Comparison of ENCODE assay signal across 36 cellular contexts in genomic region chr5:2582106-2582505, GRCh38.
"Had no signal": no experiment of that assay in that cellular context is flagged by ENCODE, and none has a peak within 500 bp of the region (broad histone marks: within the 10 kb centered on the region; RNA-seq: fewer than 3 reads in every experiment).

No MANE protein-coding gene starts in this region.

- H3K27ac Mint-ChIP-seq: activated CD4-positive, alpha-beta T cell treated with anti-CD3 and anti-CD28 coated beads for 36 hours; activated CD4-positive, alpha-beta T cell treated with anti-CD3 and anti-CD28 coated beads, Interleukin-2, amount 10 ng/mL, durations not matched to agents 7 days and 5 days; activated CD8-positive, alpha-beta T cell treated with anti-CD3 and anti-CD28 coated beads, Interleukin-2, amount 10 ng/mL, durations not matched to agents 7 days and 5 days; activated naive CD4-positive, alpha-beta T cell treated with anti-CD3 and anti-CD28 coated beads, Interleukin-2, amount 50 U/mL, for 24 hours; activated naive CD8-positive, alpha-beta T cell treated with anti-CD3 and anti-CD28 coated beads, Interleukin-2, amount 10 ng/mL, durations not matched to agents 7 days and 5 days; activated T-cell treated with anti-CD3 and anti-CD28 coated beads, Interleukin-2, amount 50 U/mL, for 24 hours; activated T-helper 2 cell treated with anti-CD3 and anti-CD28 coated beads, Interferon-gamma antibody, Interleukin-2, Interleukin-4, amounts not matched to agents 10 μg/mL and 5 μg/mL and 100 μg/mL, durations not matched to agents 14 hours and 24 hours and 36 hours; WTC11 had no signal

- H3K27ac ChIP-seq: ascending aorta, cardiac muscle cell, Peyer's patch, SJSA1 had no signal

- H3K4me3 ChIP-seq: ascending aorta, cardiac muscle cell, Peyer's patch, SJSA1 had no signal

- H3K36me3 Mint-ChIP-seq: activated naive CD4-positive, alpha-beta T cell treated with anti-CD3 and anti-CD28 coated beads, Interleukin-2, amount 50 U/mL, for 24 hours; activated naive CD8-positive, alpha-beta T cell treated with anti-CD3 and anti-CD28 coated beads, Interleukin-2, amount 10 ng/mL, durations not matched to agents 7 days and 5 days; WTC11 had no signal

- H3K4me3 Mint-ChIP-seq: activated CD4-positive, alpha-beta T cell treated with anti-CD3 and anti-CD28 coated beads for 36 hours; activated CD4-positive, alpha-beta T cell treated with anti-CD3 and anti-CD28 coated beads, Interleukin-2, amount 10 ng/mL, durations not matched to agents 7 days and 5 days; activated CD8-positive, alpha-beta T cell treated with anti-CD3 and anti-CD28 coated beads, Interleukin-2, amount 10 ng/mL, durations not matched to agents 7 days and 5 days; activated naive CD4-positive, alpha-beta T cell treated with anti-CD3 and anti-CD28 coated beads, Interleukin-2, amount 50 U/mL, for 24 hours; activated naive CD8-positive, alpha-beta T cell treated with anti-CD3 and anti-CD28 coated beads, Interleukin-2, amount 10 ng/mL, durations not matched to agents 7 days and 5 days; activated T-cell treated with anti-CD3 and anti-CD28 coated beads, Interleukin-2, amount 50 U/mL, for 24 hours; WTC11 had no signal

- H3K36me3 ChIP-seq: ascending aorta, cardiac muscle cell, Peyer's patch, SJSA1 had no signal

- H3K9ac ChIP-seq: SK-N-SH had no signal

- H3K9me3 Mint-ChIP-seq: activated naive CD4-positive, alpha-beta T cell treated with anti-CD3 and anti-CD28 coated beads, Interleukin-2, amount 50 U/mL, for 24 hours; activated T-cell treated with anti-CD3 and anti-CD28 coated beads, Interleukin-2, amount 50 U/mL, for 24 hours had no signal

- H3K4me1 Mint-ChIP-seq: activated CD4-positive, alpha-beta T cell treated with anti-CD3 and anti-CD28 coated beads for 36 hours; activated CD4-positive, alpha-beta T cell treated with anti-CD3 and anti-CD28 coated beads, Interleukin-2, amount 10 ng/mL, durations not matched to agents 7 days and 5 days; activated naive CD4-positive, alpha-beta T cell treated with anti-CD3 and anti-CD28 coated beads, Interleukin-2, amount 50 U/mL, for 24 hours; activated naive CD8-positive, alpha-beta T cell treated with anti-CD3 and anti-CD28 coated beads, Interleukin-2, amount 10 ng/mL, durations not matched to agents 7 days and 5 days had no signal

- H3K9me3 ChIP-seq: ascending aorta, SK-N-SH had no signal

- H3K27me3 Mint-ChIP-seq: activated CD4-positive, alpha-beta T cell treated with anti-CD3 and anti-CD28 coated beads for 36 hours; activated CD4-positive, alpha-beta T cell treated with anti-CD3 and anti-CD28 coated beads, Interleukin-2, amount 10 ng/mL, durations not matched to agents 7 days and 5 days; activated naive CD4-positive, alpha-beta T cell treated with anti-CD3 and anti-CD28 coated beads, Interleukin-2, amount 50 U/mL, for 24 hours; activated naive CD8-positive, alpha-beta T cell treated with anti-CD3 and anti-CD28 coated beads, Interleukin-2, amount 10 ng/mL, durations not matched to agents 7 days and 5 days; activated T-cell treated with anti-CD3 and anti-CD28 coated beads, Interleukin-2, amount 50 U/mL, for 24 hours had no signal

- H3K4me1 ChIP-seq: ascending aorta, Peyer's patch, SJSA1 had no signal

- DNase-seq: activated CD4-positive, alpha-beta T cell treated with anti-CD3 and anti-CD28 coated beads for 36 hours; activated CD4-positive, alpha-beta T cell treated with anti-CD3 and anti-CD28 coated beads, Interleukin-2, amount 10 ng/mL, durations not matched to agents 7 days and 5 days; activated CD4-positive, alpha-beta T cell treated with anti-CD3 and anti-CD28 coated beads, Interleukin-2, amount 50 U/mL, for 48 hours; activated CD8-positive, alpha-beta T cell treated with anti-CD3 and anti-CD28 coated beads, Interleukin-2, amount 10 ng/mL, durations not matched to agents 7 days and 5 days; activated gamma-delta T cell; activated naive CD4-positive, alpha-beta T cell treated with Interleukin-2 at 50 U/mL for 16 hours; activated naive CD8-positive, alpha-beta T cell treated with anti-CD3 and anti-CD28 coated beads, Interleukin-2, amount 10 ng/mL, durations not matched to agents 7 days and 5 days; activated T-cell treated with anti-CD3 and anti-CD28 coated beads, Interleukin-2, amount 50 U/mL, for 24 hours; amygdala; Kasumi-1; KG1; NCI-H1105 treated with DMSO at 0.1 percent for 48 hours; NCI-H1436; NCI-H1694; NCI-H1930; NCI-H2107; NCI-H2171; NCI-H510A; NCI-H526; NCI-H748 treated with DMSO at 0.1 percent for 48 hours; NK-92 treated with Interleukin-12 subunit alpha and Interleukin-12 subunit beta, amount 100 ng/mL, for 24 hours; PC-3; Peyer's patch; RPMI8226; SHP77 treated with DMSO at 0.1 percent for 48 hours; SK-N-SH; T-helper 1 cell; T-helper 2 cell; T-helper 9 cell had no signal

- ATAC-seq: activated CD4-positive, alpha-beta T cell treated with anti-CD3 and anti-CD28 coated beads for 36 hours; activated CD4-positive, CD25-positive, alpha-beta regulatory T cell treated with anti-CD3 and anti-CD28 coated beads, Interleukin-2, amount 50 U/mL, for 24 hours; activated CD8-positive, alpha-beta T cell treated with anti-CD3 and anti-CD28 coated beads, Interleukin-2, amount 10 ng/mL, durations not matched to agents 7 days and 5 days; PC-3; WTC11 had no signal

- H3K27me3 ChIP-seq: ascending aorta, cardiac muscle cell, Peyer's patch, SJSA1 had no signal
